In genomic region chrX:53082773-53083616, GRCh38 we compare ENCODE assay signal across 8 cellular contexts. TPM values are rescaled to one million over a fixed set of nuclear protein-coding genes. Genes with fewer than 3 reads are reported as not detected.
DNase-seq lines count a peak whose midpoint lies in the region; ATAC-seq, FAIRE-seq and TF ChIP-seq lines count a peak whose summit lies in the region.

No MANE protein-coding gene starts in this region.

- H3K4me2 ChIP-seq in K562 (ENCODE audit: insufficient read depth, low read length) (peak overlapping the region; percentile 75), mesenchymal stem cell (ENCODE audit: low read length, poor library complexity, severe bottlenecking) (peak overlapping the region; percentile 81)

- H3K9me3 ChIP-seq in cardiac muscle cell (ENCODE audit: low read depth) (no peaks in the 10 kb centered on the region), K562 (replicated peaks; ENCODE audit: control insufficient read depth, insufficient read depth, low read depth, low read length) (no peaks in the 10 kb centered on the region), mesenchymal stem cell (ENCODE audit: control insufficient read depth, low read length) (no peaks in the 10 kb centered on the region), uterus (no peaks in the 10 kb centered on the region)

- H3K9me1 ChIP-seq in K562 (ENCODE audit: control insufficient read depth, insufficient read depth, low read length), result no peaks in the 10 kb centered on the region

- H3K27me3 ChIP-seq in cardiac muscle cell (no peaks in the 10 kb centered on the region), K562 (ENCODE audit: control insufficient read depth in 2 of 2, insufficient read depth in 2 of 2, low read length in 2 of 2) (no peaks in the 10 kb centered on the region; a peak in 2 of 5 replicates), mesenchymal stem cell (ENCODE audit: control insufficient read depth in 1 of 2, insufficient read depth in 1 of 2, low read length in 2 of 2) (peaks cover 0 to 27% of the 10 kb centered on the region in 2 experiments), uterus (no peaks in the 10 kb centered on the region)

- H3K4me1 ChIP-seq in cardiac muscle cell (ENCODE audit: low read depth) (peaks cover 5% of the 10 kb centered on the region), K562 (replicated peaks in 1 of 2; ENCODE audit: control insufficient read depth in 2 of 2, insufficient read depth in 2 of 2, low read length in 2 of 2) (peaks cover 0 to 13% of the 10 kb centered on the region in 2 experiments; a peak in 3 of 5 replicates), mesenchymal stem cell (ENCODE audit: control insufficient read depth, insufficient read depth, low read depth, low read length) (peaks cover 12% of the 10 kb centered on the region), uterus (no peaks in the 10 kb centered on the region)

- POLR2A ChIA-PET in K562 (lab: Yijun Ruan, JAX), result interaction anchor here (0.6 to 1.0 kb wide), 4 partner anchors 20 to 339 kb away, joined by 3 read pairs; partner anchors contain the start of genes RIBC1 and SMC1A

- TF ChIP-seq CTCF in cardiac muscle cell (IDR thresholded peaks at IDR 0.05; ENCODE audit: low read depth, low read length) (no peak), K562 (IDR thresholded peaks at IDR 0.05 in 2 of 3, conservative IDR thresholded peaks at IDR 0.05 in 1 of 3; ENCODE audit: insufficient read depth in 2 of 3, low read depth in 1 of 3, low read length in 3 of 3) (no peak), uterus (IDR thresholded peaks at IDR 0.05) (no peak)

- no peak for TF ChIP-seq POLR2A in K562 (conservative IDR thresholded peaks at IDR 0.05)
- no peak for TF ChIP-seq POLR2A in uterus (IDR thresholded peaks at IDR 0.05)

- H3K4me3 ChIP-seq in cardiac muscle cell (peak overlapping the region; percentile 73), K562 (peak overlapping the region; percentile 57), mesenchymal stem cell (ENCODE audit: insufficient read depth in 1 of 2, low read depth in 1 of 2, low read length in 2 of 2) (peak overlapping the region; percentile 78 to 84), uterus (peak overlapping the region; percentile 62 to 63)

- no peak overlapping the region for H2BK120ac ChIP-seq in mesenchymal stem cell (ENCODE audit: low read depth, low read length)

- H3K27ac ChIP-seq in cardiac muscle cell (peak overlapping the region; percentile 94), K562 (ENCODE audit: extremely low read depth, low read depth, low read length) (peak overlapping the region; percentile 63; the same call in 1 of the 3 replicates), mesenchymal stem cell (ENCODE audit: low read length, poor library complexity, severe bottlenecking) (no peak overlapping the region), uterus (peak overlapping the region; percentile 88 to 96)

- no peak overlapping the region for H4K91ac ChIP-seq in mesenchymal stem cell (ENCODE audit: low read length)

- no TSS peak for BruUV-seq in K562 (replicated peaks; lab: Mats Ljungman, UMichigan)

- no peak overlapping the region for H4K8ac ChIP-seq in mesenchymal stem cell (ENCODE audit: low read length)

- H3K14ac ChIP-seq in mesenchymal stem cell (ENCODE audit: low read length in 2 of 2), result peak overlapping the region in 1 of 2 experiments; percentile 88

- peaks cover 10% of the 10 kb centered on the region for H3K79me2 ChIP-seq in K562 (ENCODE audit: control insufficient read depth, insufficient read depth, low read length)

- 0 out of 2 replicates have a peak, but pooled peaks cover 3% of the 10 kb centered on the region for H4K20me1 ChIP-seq in K562 (replicated peaks; ENCODE audit: control insufficient read depth, insufficient read depth, low read length)

- in situ Hi-C loops in K562 (cut with MboI), result no loop called here

- no peak overlapping the region for H3K4ac ChIP-seq in mesenchymal stem cell (ENCODE audit: low read depth in 1 of 2, low read length in 2 of 2)

- FAIRE-seq in K562 (lab: Jason Lieb, UNC), result no peak

- H3K79me1 ChIP-seq in mesenchymal stem cell (replicated peaks; ENCODE audit: low read length, poor library complexity, severe bottlenecking), result peaks cover 7% of the 10 kb centered on the region

- peak overlapping the region; percentile 54 to 58 for H3K18ac ChIP-seq in mesenchymal stem cell (ENCODE audit: low read depth in 1 of 2, low read length in 2 of 2)

- no peak for TF ChIP-seq EP300 in K562 (IDR thresholded peaks at IDR 0.05; ENCODE audit: low read length)

- ATAC-seq in Right ventricle myocardium superior (ENCODE audit: poor library complexity) (no peak), K562 (no peak), GM21390 (IDR thresholded peaks at IDR 0.05; ENCODE audit: unreplicated experiment) (no peak), GM21737 (IDR thresholded peaks at IDR 0.05; ENCODE audit: unreplicated experiment) (no peak)

- H3K23ac ChIP-seq in mesenchymal stem cell (ENCODE audit: low read length in 2 of 2), result no peak overlapping the region

- intact Hi-C loops in Right ventricle myocardium superior (cut with DNase I) (no loop called here), K562 (cut with micrococcal nuclease) (no loop called here), uterus (cut with DNase I; ENCODE audit: low total_unique reads) (no loop called here)

- peaks cover 10% of the 10 kb centered on the region for H3K36me3 ChIP-seq in cardiac muscle cell
- peaks cover 18% of the 10 kb centered on the region; the same call in 2 of the 3 replicates for H3K36me3 ChIP-seq in K562 (ENCODE audit: control insufficient read depth, insufficient read depth, low read length)
- H3K36me3 ChIP-seq in mesenchymal stem cell (ENCODE audit: control insufficient read depth in 1 of 2, insufficient read depth in 2 of 2, low read depth in 1 of 2, low read length in 2 of 2), result peaks cover 33 to 40% of the 10 kb centered on the region in 2 experiments
- H3K36me3 ChIP-seq in uterus, result no peaks in the 10 kb centered on the region

- CTCF ChIA-PET in K562 (lab: Yijun Ruan, JAX; ENCODE audit: low intra/inter-chr PET ratio), result no interaction called here

- no peak for DNase-seq in cardiac muscle cell (ENCODE audit: low read depth in 1 of 2, low spot score in 1 of 2)
- no peak for DNase-seq in Right ventricle myocardium superior
- no peak for DNase-seq in K562 (ENCODE audit: extremely low read depth in 1 of 4, low spot score in 3 of 4)
- DNase-seq in mesenchymal stem cell, result no peak
- no peak for DNase-seq in uterus
- DNase-seq in RKO (ENCODE audit: low spot score), result no peak

- no peak overlapping the region for H2BK15ac ChIP-seq in mesenchymal stem cell (ENCODE audit: low read depth, poor library complexity, severe bottlenecking)

- H3K9ac ChIP-seq in K562 (ENCODE audit: insufficient read depth in 1 of 2, low read depth in 2 of 2, low read length in 2 of 2) (peak overlapping the region; percentile 46 to 92; a peak in 3 of 4 replicates), mesenchymal stem cell (ENCODE audit: low read length) (peak overlapping the region; percentile 85)

- no peak overlapping the region for H2BK12ac ChIP-seq in mesenchymal stem cell (ENCODE audit: low read length in 2 of 2)

- TF ChIP-seq RAD21 in K562 (CRISPR knock-in tag; conservative IDR thresholded peaks at IDR 0.05 in 1 of 2, IDR thresholded peaks at IDR 0.05 in 1 of 2), result no peak

- 45% methylated on average over 14 of the region's 31 CpGs for WGBS in K562 (ENCODE audit: insufficient coverage, low coverage, missing lambda C conversion rate)
- WGBS in mesenchymal stem cell, result 24% methylated on average over 26 of the region's 31 CpGs

- H2AFZ ChIP-seq in K562 (ENCODE audit: low read depth, low read length) (0 out of 2 replicates have a peak overlapping the region, but pooled peaks have one; percentile 39), mesenchymal stem cell (ENCODE audit: low read depth, low read length) (no peak overlapping the region)

- no peak overlapping the region for H2AK5ac ChIP-seq in mesenchymal stem cell (ENCODE audit: low read length, severe bottlenecking)

- H2BK5ac ChIP-seq in mesenchymal stem cell (ENCODE audit: low read depth, low read length, poor library complexity, severe bottlenecking), result no peak overlapping the region

RNA-seq across cellular contexts. Expression of gene TSPYL2, which starts 0.8 kb away (rescaled TPM):
- 33.4 and 36.8 TPM in 2 replicates for total RNA-seq in cardiac muscle cell
- polyA plus RNA-seq in cardiac muscle cell, result 36.1 and 50.8 TPM in 2 replicates
- total RNA-seq in Right ventricle myocardium superior, result 33.4 TPM
- total RNA-seq in K562 (2011; cell fraction: chromatin; rRNA removed; ENCODE audit: low replicate concordance), result 25.0 and 49.1 TPM in 2 replicates
- 11.3 and 20.2 TPM in 2 replicates for total RNA-seq in K562 (2011; cell fraction: nucleolus; rRNA removed)
- total RNA-seq in K562 (2011; cell fraction: nucleoplasm; rRNA removed), result 19.7 and 20.6 TPM in 2 replicates
- total RNA-seq in K562 (2014; rRNA removed), result 10.8 and 11.3 TPM in 2 replicates
- total RNA-seq in K562 (2014; rRNA removed; fragmentation: Illumina TruSeq; extraction: Trizol), result 7.4 and 9.8 TPM in 2 replicates
- 6.5 and 7.2 TPM in 2 replicates for total RNA-seq in K562 (2015; rRNA removed; fragmentation: Illumina TruSeq; extraction: Trizol)
- 10.8 and 12.1 TPM in 2 replicates for total RNA-seq in K562 (2021)
- 18.6 and 20.0 TPM in 2 replicates for polyA plus RNA-seq in K562 (2011; rRNA removed)
- 8.4 and 9.5 TPM in 2 replicates for polyA plus RNA-seq in K562 (2011; cell fraction: cytosol; rRNA removed)
- polyA plus RNA-seq in K562 (2011; cell fraction: nucleus; rRNA removed), result 63.1 and 81.1 TPM in 2 replicates
- 12.1 and 13.5 TPM in 2 replicates for polyA plus RNA-seq in K562 (2012)
- 16.8 and 17.1 TPM in 2 replicates for polyA plus RNA-seq in K562 (2014; fragmentation: Illumina TruSeq; extraction: Trizol)
- polyA plus RNA-seq in K562 (2014; fragmentation: Nextera tagmentation; extraction: Ambion mirVana), result under 1 TPM; 0.41 to 0.88 TPM
- polyA plus RNA-seq in K562 (2014; rRNA removed), result 11.0 and 15.7 TPM in 2 replicates
- polyA minus RNA-seq in K562 (2011; rRNA and poly(A)+ RNA removed), result 24.7 and 29.4 TPM in 2 replicates
- 6.0 and 8.6 TPM in 2 replicates for polyA minus RNA-seq in K562 (2011; cell fraction: cytosol; rRNA and poly(A)+ RNA removed)
- 6.3 and 8.8 TPM in 2 replicates for polyA minus RNA-seq in K562 (2011; cell fraction: nucleus; rRNA and poly(A)+ RNA removed)
- polyA plus RNA-seq in mesenchymal stem cell (2013, experiment 1 of 2), result 31.2 TPM
- 28.6 TPM for polyA plus RNA-seq in mesenchymal stem cell (2013, experiment 2 of 2)
- 100 to 1,000 TPM in 1 of 4 donors, 10 to 100 TPM in 3; 19.5 to 152 (median 30.7) TPM for total RNA-seq in uterus

RNA-seq across cellular contexts. Expression of gene KANTR, which starts 10.9 kb away (rescaled TPM):
- total RNA-seq in cardiac muscle cell (5.8 and 17.0 TPM in 2 replicates), Right ventricle myocardium superior (3.6 TPM), K562 (2014; rRNA removed) (2.8 and 3.0 TPM in 2 replicates), K562 (2014; rRNA removed; fragmentation: Illumina TruSeq; extraction: Trizol) (4.2 and 4.9 TPM in 2 replicates), K562 (2015; rRNA removed; fragmentation: Illumina TruSeq; extraction: Trizol) (4.4 and 5.0 TPM in 2 replicates), K562 (2021) (3.2 and 3.4 TPM in 2 replicates), uterus (10 to 100 TPM; 22.6 to 71.7 (median 33.6) TPM)
- polyA plus RNA-seq in cardiac muscle cell (9.8 and 10.5 TPM in 2 replicates), K562 (2011; rRNA removed) (5.1 and 5.7 TPM in 2 replicates), K562 (2014; fragmentation: Illumina TruSeq; extraction: Trizol) (3.3 and 3.4 TPM in 2 replicates), K562 (2014; fragmentation: Nextera tagmentation; extraction: Ambion mirVana) (1 to 10 TPM; 1.0 to 1.2 TPM), K562 (2014; rRNA removed) (3.3 and 3.9 TPM in 2 replicates)
- 16.9 and 33.6 TPM in 2 replicates for total RNA-seq in K562 (2011; cell fraction: chromatin; rRNA removed; ENCODE audit: low replicate concordance)
- 10.2 and 14.5 TPM in 2 replicates for total RNA-seq in K562 (2011; cell fraction: nucleolus; rRNA removed)
- 17.3 and 22.5 TPM in 2 replicates for total RNA-seq in K562 (2011; cell fraction: nucleoplasm; rRNA removed)
- polyA plus RNA-seq in K562 (2011; cell fraction: cytosol; rRNA removed), result 1.7 and 2.3 TPM in 2 replicates
- 6.7 and 7.4 TPM in 2 replicates for polyA plus RNA-seq in K562 (2011; cell fraction: nucleus; rRNA removed)
- polyA plus RNA-seq in K562 (2012), result 2.0 TPM in 2 replicates
- 16.2 TPM in 2 replicates for polyA minus RNA-seq in K562 (2011; rRNA and poly(A)+ RNA removed)
- 1.7 and 4.5 TPM in 2 replicates for polyA minus RNA-seq in K562 (2011; cell fraction: cytosol; rRNA and poly(A)+ RNA removed)
- polyA minus RNA-seq in K562 (2011; cell fraction: nucleus; rRNA and poly(A)+ RNA removed), result 8.3 and 9.0 TPM in 2 replicates
- 2.6 TPM for polyA plus RNA-seq in mesenchymal stem cell (2013, experiment 1 of 2)
- polyA plus RNA-seq in mesenchymal stem cell (2013, experiment 2 of 2), result 2.6 TPM

RNA-seq across cellular contexts. Expression of gene GPR173, which starts 34.4 kb away (rescaled TPM):
- 4.8 and 12.6 TPM in 2 replicates for total RNA-seq in cardiac muscle cell
- 3.6 and 3.8 TPM in 2 replicates for polyA plus RNA-seq in cardiac muscle cell
- total RNA-seq in Right ventricle myocardium superior, result 0.67 TPM
- total RNA-seq in K562 (2011; cell fraction: chromatin; rRNA removed; ENCODE audit: low replicate concordance), result not detected in 2 replicates
- not detected in 2 replicates for total RNA-seq in K562 (2011; cell fraction: nucleolus; rRNA removed)
- not detected in 2 replicates for total RNA-seq in K562 (2011; cell fraction: nucleoplasm; rRNA removed)
- total RNA-seq in K562 (2014; rRNA removed), result not detected in 2 replicates
- not detected in 2 replicates for total RNA-seq in K562 (2014; rRNA removed; fragmentation: Illumina TruSeq; extraction: Trizol)
- total RNA-seq in K562 (2015; rRNA removed; fragmentation: Illumina TruSeq; extraction: Trizol), result not detected in 2 replicates
- total RNA-seq in K562 (2021), result not detected in 2 replicates
- 0.01 TPM in 2 replicates for polyA plus RNA-seq in K562 (2011; rRNA removed)
- not detected in 2 replicates for polyA plus RNA-seq in K562 (2011; cell fraction: cytosol; rRNA removed)
- polyA plus RNA-seq in K562 (2011; cell fraction: nucleus; rRNA removed), result 0.07 TPM in 1 of 2 replicates, not detected in the other
- 0.03 TPM in 1 of 2 replicates, not detected in the other for polyA plus RNA-seq in K562 (2012)
- polyA plus RNA-seq in K562 (2014; fragmentation: Illumina TruSeq; extraction: Trizol), result not detected in 2 replicates
- polyA plus RNA-seq in K562 (2014; fragmentation: Nextera tagmentation; extraction: Ambion mirVana), result not detected
- not detected in 2 replicates for polyA plus RNA-seq in K562 (2014; rRNA removed)
- 0.04 TPM in 1 of 2 replicates, not detected in the other for polyA minus RNA-seq in K562 (2011; rRNA and poly(A)+ RNA removed)
- polyA minus RNA-seq in K562 (2011; cell fraction: cytosol; rRNA and poly(A)+ RNA removed), result not detected in 2 replicates
- not detected in 2 replicates for polyA minus RNA-seq in K562 (2011; cell fraction: nucleus; rRNA and poly(A)+ RNA removed)
- 2.8 TPM for polyA plus RNA-seq in mesenchymal stem cell (2013, experiment 1 of 2)
- 3.0 TPM for polyA plus RNA-seq in mesenchymal stem cell (2013, experiment 2 of 2)
- total RNA-seq in uterus, result 1 to 10 TPM in 2 of 4 donors, under 1 TPM in 2; 0.51 to 9.2 (median 4.5) TPM
